Comparison of ENCODE assay signal across 1 cellular context in the genomic region with DNA sequence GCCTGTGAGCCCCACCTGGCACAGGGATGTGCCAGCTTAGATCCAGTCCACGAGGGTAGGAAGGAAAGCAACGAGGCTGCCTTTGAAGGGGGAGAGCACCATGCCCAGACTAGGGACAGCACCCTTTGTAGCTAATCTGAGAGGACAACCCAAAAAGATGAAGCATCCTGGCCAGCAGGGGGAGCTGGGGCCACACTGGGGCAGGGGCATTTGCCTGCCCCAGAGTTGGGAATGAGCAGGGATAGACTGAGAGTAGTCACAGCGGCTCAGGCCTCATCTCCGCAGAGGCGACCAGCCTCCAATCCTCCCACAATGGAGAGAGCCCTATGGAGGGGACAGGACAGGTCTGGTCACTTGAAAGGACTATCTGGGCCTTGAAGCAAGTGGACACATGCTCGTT.
TF ChIP-seq lines count a peak whose summit lies in the region.

No MANE protein-coding gene starts in this region.

TF ChIP-seq in liver, 16 proteins besides CTCF, POLR2A, EP300 and RAD21 (continued from another document):
- TF ChIP-seq, protein P1, sequence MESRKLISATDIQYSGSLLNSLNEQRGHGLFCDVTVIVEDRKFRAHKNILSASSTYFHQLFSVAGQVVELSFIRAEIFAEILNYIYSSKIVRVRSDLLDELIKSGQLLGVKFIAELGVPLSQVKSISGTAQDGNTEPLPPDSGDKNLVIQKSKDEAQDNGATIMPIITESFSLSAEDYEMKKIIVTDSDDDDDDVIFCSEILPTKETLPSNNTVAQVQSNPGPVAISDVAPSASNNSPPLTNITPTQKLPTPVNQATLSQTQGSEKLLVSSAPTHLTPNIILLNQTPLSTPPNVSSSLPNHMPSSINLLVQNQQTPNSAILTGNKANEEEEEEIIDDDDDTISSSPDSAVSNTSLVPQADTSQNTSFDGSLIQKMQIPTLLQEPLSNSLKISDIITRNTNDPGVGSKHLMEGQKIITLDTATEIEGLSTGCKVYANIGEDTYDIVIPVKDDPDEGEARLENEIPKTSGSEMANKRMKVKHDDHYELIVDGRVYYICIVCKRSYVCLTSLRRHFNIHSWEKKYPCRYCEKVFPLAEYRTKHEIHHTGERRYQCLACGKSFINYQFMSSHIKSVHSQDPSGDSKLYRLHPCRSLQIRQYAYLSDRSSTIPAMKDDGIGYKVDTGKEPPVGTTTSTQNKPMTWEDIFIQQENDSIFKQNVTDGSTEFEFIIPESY (IDR thresholded peaks at IDR 0.05): no peak
- TF ChIP-seq GABPA (IDR thresholded peaks at IDR 0.05 in 1 of 2, conservative IDR thresholded peaks at IDR 0.05 in 1 of 2): no peak
- no peak for TF ChIP-seq RXRA (IDR thresholded peaks at IDR 0.05)
- TF ChIP-seq, protein P2, sequence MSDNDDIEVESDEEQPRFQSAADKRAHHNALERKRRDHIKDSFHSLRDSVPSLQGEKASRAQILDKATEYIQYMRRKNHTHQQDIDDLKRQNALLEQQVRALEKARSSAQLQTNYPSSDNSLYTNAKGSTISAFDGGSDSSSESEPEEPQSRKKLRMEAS (IDR thresholded peaks at IDR 0.05): no peak
- TF ChIP-seq, protein P3, sequence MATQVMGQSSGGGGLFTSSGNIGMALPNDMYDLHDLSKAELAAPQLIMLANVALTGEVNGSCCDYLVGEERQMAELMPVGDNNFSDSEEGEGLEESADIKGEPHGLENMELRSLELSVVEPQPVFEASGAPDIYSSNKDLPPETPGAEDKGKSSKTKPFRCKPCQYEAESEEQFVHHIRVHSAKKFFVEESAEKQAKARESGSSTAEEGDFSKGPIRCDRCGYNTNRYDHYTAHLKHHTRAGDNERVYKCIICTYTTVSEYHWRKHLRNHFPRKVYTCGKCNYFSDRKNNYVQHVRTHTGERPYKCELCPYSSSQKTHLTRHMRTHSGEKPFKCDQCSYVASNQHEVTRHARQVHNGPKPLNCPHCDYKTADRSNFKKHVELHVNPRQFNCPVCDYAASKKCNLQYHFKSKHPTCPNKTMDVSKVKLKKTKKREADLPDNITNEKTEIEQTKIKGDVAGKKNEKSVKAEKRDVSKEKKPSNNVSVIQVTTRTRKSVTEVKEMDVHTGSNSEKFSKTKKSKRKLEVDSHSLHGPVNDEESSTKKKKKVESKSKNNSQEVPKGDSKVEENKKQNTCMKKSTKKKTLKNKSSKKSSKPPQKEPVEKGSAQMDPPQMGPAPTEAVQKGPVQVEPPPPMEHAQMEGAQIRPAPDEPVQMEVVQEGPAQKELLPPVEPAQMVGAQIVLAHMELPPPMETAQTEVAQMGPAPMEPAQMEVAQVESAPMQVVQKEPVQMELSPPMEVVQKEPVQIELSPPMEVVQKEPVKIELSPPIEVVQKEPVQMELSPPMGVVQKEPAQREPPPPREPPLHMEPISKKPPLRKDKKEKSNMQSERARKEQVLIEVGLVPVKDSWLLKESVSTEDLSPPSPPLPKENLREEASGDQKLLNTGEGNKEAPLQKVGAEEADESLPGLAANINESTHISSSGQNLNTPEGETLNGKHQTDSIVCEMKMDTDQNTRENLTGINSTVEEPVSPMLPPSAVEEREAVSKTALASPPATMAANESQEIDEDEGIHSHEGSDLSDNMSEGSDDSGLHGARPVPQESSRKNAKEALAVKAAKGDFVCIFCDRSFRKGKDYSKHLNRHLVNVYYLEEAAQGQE (IDR thresholded peaks at IDR 0.05): no peak
- no peak for TF ChIP-seq FOXA1 (IDR thresholded peaks at IDR 0.05)
- no peak for TF ChIP-seq EGR1 (IDR thresholded peaks at IDR 0.05; ENCODE audit: low read depth in 2 of 2)
- TF ChIP-seq SP1 (IDR thresholded peaks at IDR 0.05): no peak
- TF ChIP-seq HNF4A (conservative IDR thresholded peaks at IDR 0.05): no peak
- TF ChIP-seq NR2F2 (IDR thresholded peaks at IDR 0.05): no peak
- no peak for TF ChIP-seq FOXA2 (IDR thresholded peaks at IDR 0.05)
TF ChIP-seq in liver: peak in this region for 0.
